8 cellular contexts compared by ENCODE assay signal in genomic region chr19:1725100-1726064, GRCh38. TPM values are rescaled to one million over a fixed set of nuclear protein-coding genes. Genes with fewer than 3 reads are reported as not detected.
A peak's percentile ranks its signal among the peaks of the same experiment; 100 is the strongest.
DNase-seq lines count a peak whose midpoint lies in the region; TF ChIP-seq lines count a peak whose summit lies in the region.

No MANE protein-coding gene starts in this region.

- H3K4me1 ChIP-seq in HUES48 (ENCODE audit: control insufficient read depth, insufficient read depth, low read length) (peaks cover 3% of the 10 kb centered on the region; the same call in 1 of the 2 replicates), endodermal cell (ENCODE audit: control insufficient read depth, insufficient read depth, low read length) (no peaks in the 10 kb centered on the region), uterus (peaks cover 0 to 9% of the 10 kb centered on the region in 2 donors)

- H3K27me3 ChIP-seq in HUES48 (ENCODE audit: control insufficient read depth, insufficient read depth, low read length) (peaks cover 31% of the 10 kb centered on the region), WERI-Rb-1 (ENCODE audit: insufficient read depth, low read depth, severe bottlenecking) (no peaks in the 10 kb centered on the region), endodermal cell (ENCODE audit: control insufficient read depth, insufficient read depth, low read length, poor library complexity, severe bottlenecking) (peaks cover 45% of the 10 kb centered on the region), uterus (peaks cover 8 to 20% of the 10 kb centered on the region in 2 donors)

- 0 to 8% methylated on average over 13 to 90 of the region's 90 CpGs for WGBS in endodermal cell (ENCODE audit: insufficient coverage in 1 of 2, insufficient read length in 1 of 2), 2 experiments

- DNase-seq in C1 segment of cervical spinal cord (lab: John Stamatoyannopoulos, UW) (peak in 13 of 14 donors; percentile 1 to 82 (median 27)), WERI-Rb-1 (peak; percentile 83), endodermal cell (peak; percentile 92), mesothelial cell of epicardium (ENCODE audit: low spot score in 2 of 2, unreplicated experiment in 2 of 2) (peak; percentile 49 to 55), uterus (no peak), DMS153 treated with DMSO at 0.1 percent for 48 hours (lab: John Stamatoyannopoulos, UW; ENCODE audit: unreplicated experiment) (no peak)
- DNase-seq in stimulated activated naive CD4-positive, alpha-beta T cell treated with Interleukin-2 at 50 U/mL for 16 hours (lab: John Stamatoyannopoulos, UW): peak; percentile 34

- TF ChIP-seq POLR2A in uterus (IDR thresholded peaks at IDR 0.05): no peak

- H3K9me3 Mint-ChIP-seq in endodermal cell (no peaks in the 10 kb centered on the region), mesothelial cell of epicardium (no peaks in the 10 kb centered on the region)

- no peaks in the 10 kb centered on the region for H3K9me3 ChIP-seq in HUES48 (ENCODE audit: control insufficient read depth, insufficient read depth, low read length)
- no peaks in the 10 kb centered on the region for H3K9me3 ChIP-seq in WERI-Rb-1 (ENCODE audit: severe bottlenecking)
- no peaks in the 10 kb centered on the region for H3K9me3 ChIP-seq in endodermal cell (ENCODE audit: control insufficient read depth, low read length)
- H3K9me3 ChIP-seq in uterus: no peaks in the 10 kb centered on the region

- no peak overlapping the region for H3K9ac ChIP-seq in HUES48 (ENCODE audit: low read depth, low read length)
- H3K9ac ChIP-seq in endodermal cell (ENCODE audit: extremely low read depth, low read length, poor library complexity, severe bottlenecking): no peak overlapping the region

- H3K4me3 ChIP-seq in HUES48 (ENCODE audit: low read depth, low read length): peak overlapping the region; percentile 68
- peak overlapping the region; percentile 51 for H3K4me3 ChIP-seq in WERI-Rb-1 (ENCODE audit: low read depth, low read length)
- peak overlapping the region; percentile 81 for H3K4me3 ChIP-seq in endodermal cell (ENCODE audit: low read length)
- H3K4me3 ChIP-seq in uterus: no peak overlapping the region

- H3K27ac ChIP-seq in HUES48 (ENCODE audit: low read depth, low read length): no peak overlapping the region
- H3K27ac ChIP-seq in WERI-Rb-1: peak overlapping the region; percentile 67
- H3K27ac ChIP-seq in endodermal cell (ENCODE audit: low read depth, low read length): no peak overlapping the region
- no peak overlapping the region for H3K27ac ChIP-seq in uterus

- H3K36me3 ChIP-seq in HUES48 (ENCODE audit: control insufficient read depth, insufficient read depth, low read length) (no peaks in the 10 kb centered on the region), WERI-Rb-1 (no peaks in the 10 kb centered on the region), endodermal cell (ENCODE audit: control insufficient read depth, insufficient read depth, low read length) (no peaks in the 10 kb centered on the region), uterus (no peaks in the 10 kb centered on the region)

- intact Hi-C loops in uterus (cut with DNase I; ENCODE audit: low total_unique reads): no loop called here

- peaks cover 75% of the 10 kb centered on the region for H3K27me3 Mint-ChIP-seq in endodermal cell (ENCODE audit: insufficient read depth)
- peaks cover 78% of the 10 kb centered on the region for H3K27me3 Mint-ChIP-seq in mesothelial cell of epicardium (ENCODE audit: low read depth)

- H3K4me3 Mint-ChIP-seq in endodermal cell (peak overlapping the region; percentile 45), mesothelial cell of epicardium (peak overlapping the region; percentile 63)

- no peak overlapping the region for H3K27ac Mint-ChIP-seq in endodermal cell
- H3K27ac Mint-ChIP-seq in mesothelial cell of epicardium: no peak overlapping the region

- H3K36me3 Mint-ChIP-seq in endodermal cell (ENCODE audit: low read depth): no peaks in the 10 kb centered on the region
- no peaks in the 10 kb centered on the region for H3K36me3 Mint-ChIP-seq in mesothelial cell of epicardium

- TF ChIP-seq CTCF in WERI-Rb-1 (IDR thresholded peaks at IDR 0.05; ENCODE audit: low read depth, low read length): no peak
- peak; percentile 15 for TF ChIP-seq CTCF in endodermal cell (conservative IDR thresholded peaks at IDR 0.05)
- no peak for TF ChIP-seq CTCF in mesothelial cell of epicardium (IDR thresholded peaks at IDR 0.05; ENCODE audit: unreplicated experiment)
- TF ChIP-seq CTCF in uterus (IDR thresholded peaks at IDR 0.05): no peak

- H3K4me1 Mint-ChIP-seq in endodermal cell: no peaks in the 10 kb centered on the region
- H3K4me1 Mint-ChIP-seq in mesothelial cell of epicardium: peaks cover 2% of the 10 kb centered on the region

RNA-seq across cellular contexts. Expression of gene ONECUT3, which starts 27.9 kb away (rescaled TPM):
- total RNA-seq in endodermal cell (under 1 TPM in 1 of 2 donors, not detected in 1; 0.04 TPM), mesothelial cell of epicardium (not detected in 3 replicates), uterus (not detected)
- polyA plus RNA-seq in endodermal cell (2013, experiment 1 of 2): 0.32 TPM
- 0.29 TPM for polyA plus RNA-seq in endodermal cell (2013, experiment 2 of 2)

Comparison
In these comparisons a context has a peak if more than half of its experiments do, and no peak if none do; other contexts are left out.
1. DNase-seq: peak in C1 segment of cervical spinal cord (13 of 14), WERI-Rb-1 (single experiment), endodermal cell (single experiment), mesothelial cell of epicardium (2 of 2) and stimulated activated naive CD4-positive, alpha-beta T cell treated with Interleukin-2 at 50 U/mL for 16 hours (single experiment); none in uterus (0 of 2) and DMS153 treated with DMSO at 0.1 percent for 48 hours (single experiment).
2. H3K4me3 ChIP-seq: peak in HUES48 (single experiment), WERI-Rb-1 (single experiment) and endodermal cell (single experiment); none in uterus (0 of 2).